Comparison of ENCODE assay signal across 8 cellular contexts in the genomic region with DNA sequence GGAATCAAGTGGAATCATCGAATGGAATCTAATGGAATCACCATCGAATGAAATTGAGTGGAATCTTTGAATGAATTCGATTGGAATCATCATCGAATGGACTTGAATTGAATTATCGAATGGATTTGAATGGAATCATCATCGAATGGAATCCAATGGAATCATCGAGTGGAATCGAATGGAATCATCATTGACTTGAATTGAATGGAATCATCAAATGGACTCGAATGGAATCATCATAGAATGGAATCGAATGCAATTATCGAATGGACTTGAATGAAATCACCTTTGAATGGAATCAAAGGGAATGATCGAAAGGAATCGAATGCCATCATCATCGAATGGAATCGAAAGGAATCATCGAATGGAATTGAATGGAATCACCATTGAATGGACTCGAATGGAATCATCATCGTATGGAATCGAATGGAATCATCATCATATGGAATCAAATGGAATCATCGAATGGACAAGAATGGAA.
DNase-seq lines count a peak whose midpoint lies in the region; ATAC-seq and TF ChIP-seq lines count a peak whose summit lies in the region.
"Not testable (repeated sequence)": the region's sequence is repeated elsewhere in the genome, so short reads cannot be mapped to it uniquely, and the experiment has no call there.

No MANE protein-coding gene starts in this region.

- not testable (repeated sequence) for H4K20me1 ChIP-seq in BLaER1

- CTCF ChIA-PET in activated B cell treated with CpG ODN at 0.5 μM for 24 hours (lab: Charles Lee) = not testable (repeated sequence)

- H3K36me3 ChIP-seq in BLaER1; kidney epithelial cell (ENCODE audit: control insufficient read depth, insufficient read depth, low read length): not testable (repeated sequence)

- H3K27me3 Mint-ChIP-seq in activated B cell treated with CpG ODN at 0.5 μM for 24 hours; endothelial cell (ENCODE audit: unreplicated experiment); progenitor cell of endocrine pancreas: not testable (repeated sequence)

- not testable (repeated sequence) for H3K4me3 Mint-ChIP-seq in activated B cell treated with CpG ODN at 0.5 μM for 24 hours; endothelial cell (ENCODE audit: unreplicated experiment); progenitor cell of endocrine pancreas (ENCODE audit: low read depth)

- not testable (repeated sequence) for ATAC-seq in activated B cell treated with CpG ODN at 0.5 μM for 24 hours (ENCODE audit: low read depth)

- not testable (repeated sequence) for H3K4me2 ChIP-seq in BLaER1

- not testable (repeated sequence) for TF ChIP-seq CTCF in activated B cell treated with CpG ODN at 0.5 μM for 24 hours (IDR thresholded peaks at IDR 0.05); endothelial cell (IDR thresholded peaks at IDR 0.05; ENCODE audit: unreplicated experiment); kidney epithelial cell (IDR thresholded peaks at IDR 0.05; ENCODE audit: insufficient read depth, low read length, poor library complexity, severe bottlenecking); progenitor cell of endocrine pancreas (IDR thresholded peaks at IDR 0.05; ENCODE audit: unreplicated experiment)

- H3K27ac ChIP-seq in BLaER1 = not testable (repeated sequence)

- POLR2A ChIA-PET in activated B cell treated with CpG ODN at 0.5 μM for 24 hours (lab: Charles Lee) = not testable (repeated sequence)

- peak; percentile 93 for DNase-seq in Jurkat, Clone E6-1 (ENCODE audit: low read depth, low spot score)
- DNase-seq in activated B cell treated with CpG ODN at 0.5 μM for 24 hours (peak; percentile 62), endothelial cell (ENCODE audit: low spot score) (peak; percentile 96), kidney epithelial cell (ENCODE audit: low read depth) (peak; percentile 100), progenitor cell of endocrine pancreas (ENCODE audit: low spot score, unreplicated experiment) (peak; percentile 100)
- peak; percentile 73 for DNase-seq in activated gamma-delta T cell treated with anti-CD3 and anti-CD28 coated beads, Interleukin-2, amount 50 U/mL, for 16 hours (ENCODE audit: low read depth)
- peak; percentile 63 to 98 for DNase-seq in stimulated activated CD8-positive, alpha-beta memory T cell treated with anti-CD3 and anti-CD28 coated beads, Interleukin-4, amount 100 ng/mL, for 1 hour (ENCODE audit: low read depth in 2 of 2, low spot score in 1 of 2)

- H3K36me3 Mint-ChIP-seq in activated B cell treated with CpG ODN at 0.5 μM for 24 hours (ENCODE audit: low read depth); endothelial cell (ENCODE audit: low read depth, unreplicated experiment): not testable (repeated sequence)
- peaks cover 14% of the 10 kb centered on the region for H3K36me3 Mint-ChIP-seq in progenitor cell of endocrine pancreas (ENCODE audit: insufficient read depth)

- intact Hi-C loops in activated B cell treated with CpG ODN at 0.5 μM for 24 hours (cut with micrococcal nuclease) = not testable (repeated sequence)

- not testable (repeated sequence) for H3K4me1 Mint-ChIP-seq in activated B cell treated with CpG ODN at 0.5 μM for 24 hours; endothelial cell (ENCODE audit: unreplicated experiment); progenitor cell of endocrine pancreas (ENCODE audit: low read depth)

- peaks cover 20% of the 10 kb centered on the region for H3K9me3 ChIP-seq in BLaER1

- not testable (repeated sequence) for H3K9ac ChIP-seq in BLaER1

- peak overlapping the region; percentile 0; the same call in 1 of the 2 replicates for H3K4me3 ChIP-seq in BLaER1
- H3K4me3 ChIP-seq in Jurkat, Clone E6-1 (ENCODE audit: low read length); kidney epithelial cell (ENCODE audit: low read depth, low read length): not testable (repeated sequence)

- H3K27ac Mint-ChIP-seq in activated B cell treated with CpG ODN at 0.5 μM for 24 hours; endothelial cell (ENCODE audit: unreplicated experiment); progenitor cell of endocrine pancreas: not testable (repeated sequence)

- not testable (repeated sequence) for H3K9me3 Mint-ChIP-seq in activated B cell treated with CpG ODN at 0.5 μM for 24 hours
- H3K9me3 Mint-ChIP-seq in endothelial cell (ENCODE audit: unreplicated experiment) = peaks cover 14% of the 10 kb centered on the region
- H3K9me3 Mint-ChIP-seq in progenitor cell of endocrine pancreas (ENCODE audit: low read depth) = peaks cover 16% of the 10 kb centered on the region

- H3K4me1 ChIP-seq in BLaER1 = not testable (repeated sequence)

- not testable (repeated sequence) for H3K27me3 ChIP-seq in BLaER1; kidney epithelial cell (ENCODE audit: control insufficient read depth, insufficient read depth, low read length)
